In genomic region chr3:47359283-47359682, GRCh38 we compare ENCODE assay signal across 27 cellular contexts. TPM values are rescaled to one million over a fixed set of nuclear protein-coding genes. Genes with fewer than 3 reads are reported as not detected.
DNase-seq lines count a peak whose midpoint lies in the region; ATAC-seq, FAIRE-seq and TF ChIP-seq lines count a peak whose summit lies in the region.
"Had no signal": no experiment of that assay in that cellular context is flagged by ENCODE, and none has a peak within 500 bp of the region (broad histone marks: within the 10 kb centered on the region; RNA-seq: fewer than 3 reads in every experiment).

No MANE protein-coding gene starts in this region.

- no peak overlapping the region for H2AFZ ChIP-seq in H9 (ENCODE audit: low read length)
- H2AFZ ChIP-seq in H1 (ENCODE audit: low read length), result no peak overlapping the region

- FAIRE-seq in H1 (lab: Jason Lieb, UNC), result no peak
- FAIRE-seq: A549, G401.6, GM12892, GM19239 had no signal

- H3K14ac ChIP-seq in H9 (ENCODE audit: insufficient read depth, low read length), result no peak overlapping the region
- H3K14ac ChIP-seq in H1 (ENCODE audit: insufficient read length), result no peak overlapping the region

- TF ChIP-seq CTCF in H9 (conservative IDR thresholded peaks at IDR 0.05) (no peak), H1 (IDR thresholded peaks at IDR 0.05; ENCODE audit: control extremely low read depth in 1 of 3, insufficient read depth in 1 of 3, low read depth in 1 of 3, low read length in 3 of 3) (no peak), brain microvascular endothelial cell (IDR thresholded peaks at IDR 0.05; ENCODE audit: low read depth, low read length, missing control alignments) (no peak)

- peak; percentile 66 for DNase-seq in ELF-1 (ENCODE audit: low read depth, low spot score)
- DNase-seq in H9, result peak; percentile 53
- no peak for DNase-seq in H1 (ENCODE audit: low read depth in 1 of 2, low spot score in 2 of 2)
- DNase-seq in mesenteric fat pad (ENCODE audit: low spot score), result peak; percentile 59
- DNase-seq in activated naive CD4-positive, alpha-beta T cell treated with anti-CD3 and anti-CD28 coated beads for 36 hours, result no peak
- no peak for DNase-seq in stimulated activated naive CD4-positive, alpha-beta T cell (lab: John Stamatoyannopoulos, UW)
- DNase-seq in brain microvascular endothelial cell, result no peak
- DNase-seq: 8988T; ACHN; AML-193; BE2C; Calu3; CD4-positive, alpha-beta T cell; CD8-positive, alpha-beta memory T cell; COR-L47; DMS53; DMS79 treated with DMSO at 0.1 percent for 48 hours; GOT3; H7; HFFc6 had no signal

- H3K23ac ChIP-seq in H9 (ENCODE audit: insufficient read length, low read depth, low read length) (no peak overlapping the region), H1 (ENCODE audit: insufficient read length) (no peak overlapping the region)

- no peak for TF ChIP-seq RAD21 in H1 (IDR thresholded peaks at IDR 0.05 in 1 of 2, conservative IDR thresholded peaks at IDR 0.05 in 1 of 2; ENCODE audit: low read depth in 2 of 2, low read length in 2 of 2)

- POLR2A ChIA-PET in H1 (lab: Charles Lee; ENCODE audit: partially characterized antibody), result interaction anchor here (0.7 kb wide), 1 partner anchor 417 kb away, joined by 4 read pairs; no protein-coding TSS in a partner anchor

- intact Hi-C loops in activated naive CD4-positive, alpha-beta T cell treated with anti-CD3 and anti-CD28 coated beads for 36 hours (cut with micrococcal nuclease), result no loop called here

- H3K4me3 Mint-ChIP-seq in H9, result no peak overlapping the region
- no peak overlapping the region for H3K4me3 Mint-ChIP-seq in activated naive CD4-positive, alpha-beta T cell treated with anti-CD3 and anti-CD28 coated beads for 36 hours
- H3K4me3 Mint-ChIP-seq: CD14-positive monocyte; CD4-positive, alpha-beta T cell; CD8-positive, alpha-beta memory T cell; HFFc6 had no signal

- H2BK15ac ChIP-seq in H9 (ENCODE audit: low read depth, low read length) (no peak overlapping the region), H1 (ENCODE audit: low read length) (no peak overlapping the region)

- in situ Hi-C loops in brain microvascular endothelial cell (cut with HindIII; ENCODE audit: low pct_ligation_motif_present, low sequenced_read_pairs), result no loop called here

- H3K9me3 ChIP-seq in H9 (ENCODE audit: control insufficient read depth, low read depth, low read length) (peaks cover 11% of the 10 kb centered on the region), H1 (ENCODE audit: insufficient read depth in 2 of 2, low read depth in 1 of 2, low read length in 1 of 2) (peaks cover 5 to 7% of the 10 kb centered on the region in 2 experiments; a peak in 1 of 4 replicates)
- H3K9me3 ChIP-seq: BE2C had no signal

- no peaks in the 10 kb centered on the region for H3K23me2 ChIP-seq in H9 (ENCODE audit: insufficient read length, low read depth, low read length, poor library complexity, severe bottlenecking)
- no peaks in the 10 kb centered on the region; the same call in 1 of the 2 replicates for H3K23me2 ChIP-seq in H1 (ENCODE audit: low read depth, low read length)

- H4K91ac ChIP-seq in H9 (ENCODE audit: insufficient read length, low read depth, low read length) (no peak overlapping the region), H1 (replicated peaks; ENCODE audit: insufficient read length, low read length) (no peak overlapping the region)

- H3K27me3 Mint-ChIP-seq in H9 (ENCODE audit: low read depth), result no peaks in the 10 kb centered on the region; the same call in 1 of the 2 replicates
- no peaks in the 10 kb centered on the region for H3K27me3 Mint-ChIP-seq in activated naive CD4-positive, alpha-beta T cell treated with anti-CD3 and anti-CD28 coated beads for 36 hours (ENCODE audit: low read depth)
- H3K27me3 Mint-ChIP-seq: CD4-positive, alpha-beta T cell had no signal

- H3K9ac ChIP-seq in H9 (ENCODE audit: extremely low read depth, insufficient read length, low read length) (no peak overlapping the region), H1 (replicated peaks in 1 of 4; ENCODE audit: extremely low read depth in 1 of 4, low read depth in 3 of 4, low read length in 3 of 4) (no peak overlapping the region)
- H3K9ac ChIP-seq: BLaER1 treated with 17β-estradiol and CSF1 and Interleukin-3, amounts not matched to agents 10 nM and 100 nM had no signal

- no peaks in the 10 kb centered on the region for H3K79me2 ChIP-seq in H9 (ENCODE audit: insufficient read depth, low read length)
- H3K79me2 ChIP-seq in H1 (ENCODE audit: control insufficient read depth in 1 of 2, insufficient read depth in 2 of 2, low read length in 2 of 2), result no peaks in the 10 kb centered on the region

- no peak for TF ChIP-seq EP300 in H1 (IDR thresholded peaks at IDR 0.05; ENCODE audit: borderline replicate concordance in 1 of 2, low read depth in 2 of 2, low read length in 2 of 2)

- no peak overlapping the region for H2BK5ac ChIP-seq in H9 (ENCODE audit: insufficient read length, low read length)
- H2BK5ac ChIP-seq in H1 (ENCODE audit: low read depth, low read length), result no peak overlapping the region

- H3K4me2 ChIP-seq in H9 (ENCODE audit: insufficient read depth, insufficient read length, low read length) (no peak overlapping the region), H1 (ENCODE audit: insufficient read depth in 1 of 2, low read depth in 2 of 2, low read length in 2 of 2) (no peak overlapping the region)
- H3K4me2 ChIP-seq: A549; BLaER1 treated with 17β-estradiol and CSF1 and Interleukin-3, amounts not matched to agents 10 nM and 100 nM had no signal

- no peak for ATAC-seq in GM19328 (IDR thresholded peaks at IDR 0.05; ENCODE audit: unreplicated experiment)
- ATAC-seq: A549 had no signal

- H2AK5ac ChIP-seq in H9 (ENCODE audit: insufficient read length, low read length) (no peak overlapping the region), H1 (ENCODE audit: low read depth, low read length) (no peak overlapping the region)

- H4K8ac ChIP-seq in H9 (replicated peaks; ENCODE audit: insufficient read length, low read depth, low read length) (no peak overlapping the region), H1 (ENCODE audit: extremely low read depth, insufficient read depth, low read length) (no peak overlapping the region)

- H3K27me3 ChIP-seq in H9 (ENCODE audit: insufficient read depth, low read length) (no peaks in the 10 kb centered on the region), H1 (replicated peaks in 1 of 4; ENCODE audit: control insufficient read depth in 3 of 4, extremely low read depth in 1 of 4, insufficient read depth in 3 of 4, low read length in 3 of 4) (no peaks in the 10 kb centered on the region), brain microvascular endothelial cell (replicated peaks) (no peaks in the 10 kb centered on the region)
- H3K27me3 ChIP-seq: BE2C; BLaER1 treated with 17β-estradiol and CSF1 and Interleukin-3, amounts not matched to agents 10 nM and 100 nM had no signal

- H3K27ac ChIP-seq in H9 (ENCODE audit: insufficient read length, low read depth, low read length) (no peak overlapping the region), H1 (ENCODE audit: low read depth, low read length) (no peak overlapping the region), brain microvascular endothelial cell (no peak overlapping the region)
- H3K27ac ChIP-seq: A549; BLaER1 treated with 17β-estradiol and CSF1 and Interleukin-3, amounts not matched to agents 10 nM and 100 nM had no signal

- no peaks in the 10 kb centered on the region for H4K20me1 ChIP-seq in H9 (ENCODE audit: control insufficient read depth, insufficient read depth, insufficient read length)
- H4K20me1 ChIP-seq in H1 (replicated peaks in 1 of 2; ENCODE audit: control insufficient read depth in 1 of 2, insufficient read depth in 2 of 2, low read length in 2 of 2), result no peaks in the 10 kb centered on the region
- H4K20me1 ChIP-seq: BLaER1 treated with 17β-estradiol and CSF1 and Interleukin-3, amounts not matched to agents 10 nM and 100 nM had no signal

- no peak for TF ChIP-seq POLR2A in H1 (IDR thresholded peaks at IDR 0.05; ENCODE audit: control extremely low read depth in 1 of 2, low read depth in 2 of 2, low read length in 2 of 2)

- H3K18ac ChIP-seq in H9 (ENCODE audit: insufficient read length, low read depth, low read length) (no peak overlapping the region), H1 (ENCODE audit: extremely low read depth, low read length) (no peak overlapping the region)

- H2BK20ac ChIP-seq in H9 (ENCODE audit: low read depth, low read length, poor library complexity, severe bottlenecking) (no peak overlapping the region), H1 (ENCODE audit: low read length) (no peak overlapping the region)

- H3K56ac ChIP-seq in H9 (ENCODE audit: insufficient read length, low read depth, low read length) (no peak overlapping the region), H1 (replicated peaks; ENCODE audit: insufficient read length, low read depth, low read length) (no peak overlapping the region)

- CTCF ChIA-PET in H1 (lab: Charles Lee; ENCODE audit: partially characterized antibody), result interaction anchor here (0.8 to 1.8 kb wide), 3 partner anchors 11 to 450 kb away, joined by 3 to 9 read pairs (median 4); no protein-coding TSS in a partner anchor
- CTCF ChIA-PET in activated naive CD4-positive, alpha-beta T cell treated with anti-CD3 and anti-CD28 coated beads for 36 hours (lab: Charles Lee), result interaction anchor here (0.6 to 1.1 kb wide), 2 partner anchors 97 to 869 kb away, joined by 3 read pairs; no protein-coding TSS in a partner anchor

- H3K4ac ChIP-seq in H9 (ENCODE audit: low read depth, low read length), result no peak overlapping the region
- H3K4ac ChIP-seq in H1 (replicated peaks; ENCODE audit: insufficient read length, low read depth, low read length), result no peak overlapping the region

- WGBS in H9 (ENCODE audit: extremely low coverage, insufficient read length, low lambda C conversion rate), result no CpG with 5 or more reads among the region's 1 CpG
- WGBS in H1 (ENCODE audit: extremely low coverage in 1 of 2, insufficient coverage in 1 of 2, insufficient read length in 1 of 2, insufficient replicate concordance in 2 of 2, low coverage in 1 of 2, low lambda C conversion rate in 2 of 2, missing lambda C conversion rate in 1 of 2), 2 experiments, result 56% methylated on average over 1 of the region's 1 CpG; no CpG with 5 or more reads in 1 of the 2 experiments

- H2BK120ac ChIP-seq in H9 (ENCODE audit: low read depth, low read length, poor library complexity, severe bottlenecking), result no peak overlapping the region
- H2BK120ac ChIP-seq in H1 (replicated peaks; ENCODE audit: low read depth, low read length), result no peak overlapping the region

- no peaks in the 10 kb centered on the region; a peak in 1 of 8 replicates for H3K36me3 ChIP-seq in H1 (ENCODE audit: control insufficient read depth in 2 of 4, insufficient read depth in 4 of 4, low read length in 3 of 4)
- no peaks in the 10 kb centered on the region for H3K36me3 ChIP-seq in brain microvascular endothelial cell (replicated peaks)
- H3K36me3 ChIP-seq: BE2C had no signal

- H3K79me1 ChIP-seq in H9 (ENCODE audit: insufficient read depth, low read depth, low read length, poor library complexity, severe bottlenecking), result no peaks in the 10 kb centered on the region
- H3K79me1 ChIP-seq in H1 (ENCODE audit: low read depth, low read length), result no peaks in the 10 kb centered on the region

- H4K5ac ChIP-seq in H9 (ENCODE audit: insufficient read length, low read depth, low read length) (no peak overlapping the region), H1 (ENCODE audit: insufficient read length, low read depth, low read length) (no peak overlapping the region)

- H3K36me3 Mint-ChIP-seq in H9 (ENCODE audit: insufficient read depth in 1 of 3, low read depth in 3 of 3), result peaks cover 22 to 29% (median 28%) of the 10 kb centered on the region in 3 experiments
- H3K36me3 Mint-ChIP-seq in activated naive CD4-positive, alpha-beta T cell treated with anti-CD3 and anti-CD28 coated beads for 36 hours (ENCODE audit: low read depth), result peaks cover 12% of the 10 kb centered on the region

- H3K4me1 ChIP-seq in H9 (ENCODE audit: insufficient read depth, low read length) (no peaks in the 10 kb centered on the region), H1 (replicated peaks in 1 of 4; ENCODE audit: control insufficient read depth in 3 of 4, insufficient read depth in 4 of 4, low read length in 3 of 4) (no peaks in the 10 kb centered on the region; a peak in 1 of 7 replicates)
- H3K4me1 ChIP-seq: A549, BE2C had no signal

- H3K4me3 ChIP-seq in H1 (ENCODE audit: extremely low read depth in 1 of 4, insufficient read depth in 2 of 4, low read depth in 3 of 4, low read length in 4 of 4) (no peak overlapping the region), brain microvascular endothelial cell (ENCODE audit: low read depth, low read length) (no peak overlapping the region)
- H3K4me3 ChIP-seq: A549 had no signal

- H3K9me3 Mint-ChIP-seq in H9, result peaks cover 30 to 32% of the 10 kb centered on the region in 2 experiments
- H3K9me3 Mint-ChIP-seq in activated naive CD4-positive, alpha-beta T cell treated with anti-CD3 and anti-CD28 coated beads for 36 hours, result peaks cover 23% of the 10 kb centered on the region

- H2BK12ac ChIP-seq in H9 (ENCODE audit: insufficient read length, low read depth, low read length), result no peak overlapping the region
- 0 out of 2 replicates have a peak overlapping the region, but pooled peaks have one; percentile 19 for H2BK12ac ChIP-seq in H1 (ENCODE audit: low read depth, low read length)

- H3K27ac Mint-ChIP-seq in H9, result peak overlapping the region in 1 of 3 experiments; percentile 47; a peak in 2 of 7 replicates
- H3K27ac Mint-ChIP-seq in activated naive CD4-positive, alpha-beta T cell treated with anti-CD3 and anti-CD28 coated beads for 36 hours, result no peak overlapping the region
- H3K27ac Mint-ChIP-seq: CD14-positive monocyte; CD4-positive, alpha-beta T cell; HFFc6 had no signal

- H3K4me1 Mint-ChIP-seq in H9, result peaks cover 0 to 8% of the 10 kb centered on the region in 2 experiments; a peak in 2 of 4 replicates
- H3K4me1 Mint-ChIP-seq in activated naive CD4-positive, alpha-beta T cell treated with anti-CD3 and anti-CD28 coated beads for 36 hours (ENCODE audit: low read depth), result peaks cover 14% of the 10 kb centered on the region

- H3T11ph ChIP-seq in H9 (ENCODE audit: low read length), result no peak overlapping the region

RNA-seq across cellular contexts. Expression of gene PTPN23, which starts 21.5 kb away (rescaled TPM):
- total RNA-seq in H9 (2021) (38.0 and 42.2 TPM in 2 replicates), mesenteric fat pad (40.3 TPM)
- total RNA-seq in H1 (2021; fragmentation: NEBNext Ultra II Directional; extraction: Animal tissue kit (Norgen Biotek cat#: 25700)), result 44.1 and 46.7 TPM in 2 replicates
- 2.9 and 5.5 TPM in 2 replicates for polyA plus RNA-seq in H1 (2011; rRNA removed)
- polyA plus RNA-seq in H1 (2011; cell fraction: cytosol; rRNA removed), result 2.5 TPM
- polyA plus RNA-seq in H1 (2011; cell fraction: nucleus; rRNA removed), result 23.5 TPM
- 27.9 to 39.5 TPM (median 35.9 TPM) in 4 replicates for polyA plus RNA-seq in H1 (2012, experiment 1 of 2)
- 29.6 TPM for polyA plus RNA-seq in H1 (2012, experiment 2 of 2)
- 27.1 TPM for polyA plus RNA-seq in H1 (2013, experiment 1 of 2)
- 29.4 TPM for polyA plus RNA-seq in H1 (2013, experiment 2 of 2)
- 12.3 and 13.7 TPM in 2 replicates for polyA minus RNA-seq in H1 (2011; rRNA and poly(A)+ RNA removed)
- 13.4 TPM for polyA minus RNA-seq in H1 (2011; cell fraction: cytosol; rRNA and poly(A)+ RNA removed)
- 23.1 TPM for polyA minus RNA-seq in H1 (2011; cell fraction: nucleus; rRNA and poly(A)+ RNA removed)
- 10 to 100 TPM; 18.7 to 21.6 TPM for total RNA-seq in activated naive CD4-positive, alpha-beta T cell treated with anti-CD3 and anti-CD28 coated beads for 36 hours

Comparison
In these comparisons a context has a peak if more than half of its experiments do, and no peak if none do; other contexts are left out.
1. DNase-seq: peak in ELF-1 (single experiment), H9 (single experiment) and mesenteric fat pad (single experiment); none in H1 (0 of 2), activated naive CD4-positive, alpha-beta T cell treated with anti-CD3 and anti-CD28 coated beads for 36 hours (single experiment), stimulated activated naive CD4-positive, alpha-beta T cell (0 of 6) and brain microvascular endothelial cell (single experiment).